8 cellular contexts compared by ENCODE assay signal in genomic region chr4:83034630-83035494, GRCh38. TPM values are rescaled to one million over a fixed set of nuclear protein-coding genes. Genes with fewer than 3 reads are reported as not detected.
DNase-seq lines count a peak whose midpoint lies in the region; ATAC-seq and TF ChIP-seq lines count a peak whose summit lies in the region.

Gene COPS4 (plus strand): TSS chr4:83035183. CDS start chr4:83035225, 42 bp downstream.

- peaks cover 6% of the 10 kb centered on the region for H3K36me3 Mint-ChIP-seq in activated CD4-positive, alpha-beta T cell treated with anti-CD3 and anti-CD28 coated beads, Interleukin-2, amount 10 ng/mL, durations not matched to agents 7 days and 5 days (ENCODE audit: low read depth)

- H3K4me3 ChIP-seq in coronary artery: peak within 1 kb of the TSS; percentile 82

- peak; percentile 98 for ATAC-seq in GM19351 (IDR thresholded peaks at IDR 0.05; ENCODE audit: unreplicated experiment)
- ATAC-seq in HG03521 (IDR thresholded peaks at IDR 0.05; ENCODE audit: unreplicated experiment): peak; percentile 99

- H3K4me1 Mint-ChIP-seq in activated CD4-positive, alpha-beta T cell treated with anti-CD3 and anti-CD28 coated beads, Interleukin-2, amount 10 ng/mL, durations not matched to agents 7 days and 5 days: peaks cover 32% of the 10 kb centered on the region

- peak within 1 kb of the TSS; percentile 83 to 96 for H3K27ac ChIP-seq in coronary artery
- peak within 1 kb of the TSS; percentile 92 for H3K27ac ChIP-seq in layer of hippocampus (ENCODE audit: low read depth, low read length)

- POLR2A ChIA-PET in activated CD4-positive, alpha-beta T cell treated with anti-CD3 and anti-CD28 coated beads, Interleukin-2, amount 10 ng/mL, durations not matched to agents 7 days and 5 days (lab: Charles Lee): interaction anchor here (0.5 to 1.1 kb wide), 7 partner anchors 14 to 185 kb away, joined by 3 to 9 read pairs (median 3); partner anchors contain the start of gene LIN54

- DNase-seq in C1 segment of cervical spinal cord (lab: John Stamatoyannopoulos, UW): peak; percentile 73 to 99 (median 94)
- DNase-seq in NCI-H69 (lab: John Stamatoyannopoulos, UW): peak; percentile 98
- peak; percentile 98 for DNase-seq in activated CD4-positive, alpha-beta T cell treated with anti-CD3 and anti-CD28 coated beads, Interleukin-2, amount 10 ng/mL, durations not matched to agents 7 days and 5 days
- peak; percentile 98 for DNase-seq in coronary artery (ENCODE audit: low spot score)
- peak; percentile 85 to 88 for DNase-seq in stimulated activated CD4-positive, alpha-beta T cell treated with anti-CD3 and anti-CD28 coated beads, Interleukin-1b, Interleukin-23, amount 100 ng/mL, for 4 hours (ENCODE audit: low read depth in 2 of 2)

- H3K27ac Mint-ChIP-seq in activated CD4-positive, alpha-beta T cell treated with anti-CD3 and anti-CD28 coated beads, Interleukin-2, amount 10 ng/mL, durations not matched to agents 7 days and 5 days: peak within 1 kb of the TSS; percentile 95

- peak within 1 kb of the TSS; percentile 93 for H3K4me3 Mint-ChIP-seq in activated CD4-positive, alpha-beta T cell treated with anti-CD3 and anti-CD28 coated beads, Interleukin-2, amount 10 ng/mL, durations not matched to agents 7 days and 5 days

- peaks cover 4% of the 10 kb centered on the region for H3K27me3 Mint-ChIP-seq in activated CD4-positive, alpha-beta T cell treated with anti-CD3 and anti-CD28 coated beads, Interleukin-2, amount 10 ng/mL, durations not matched to agents 7 days and 5 days

- CTCF ChIA-PET in activated CD4-positive, alpha-beta T cell treated with anti-CD3 and anti-CD28 coated beads, Interleukin-2, amount 10 ng/mL, durations not matched to agents 7 days and 5 days (lab: Charles Lee): interaction anchor here (0.5 to 2.0 kb wide), 17 partner anchors 9 to 605 kb away, joined by 3 to 10 read pairs (median 3); partner anchors contain the start of genes COQ2, HNRNPDL, LIN54 and THAP9

- H3K9me3 Mint-ChIP-seq in activated CD4-positive, alpha-beta T cell treated with anti-CD3 and anti-CD28 coated beads, Interleukin-2, amount 10 ng/mL, durations not matched to agents 7 days and 5 days: no peaks in the 10 kb centered on the region

- TF ChIP-seq CTCF in coronary artery (IDR thresholded peaks at IDR 0.05): no peak

- H3K27me3 ChIP-seq in layer of hippocampus (ENCODE audit: control insufficient read depth, insufficient read depth, low read length): no peaks in the 10 kb centered on the region

RNA-seq across cellular contexts. Expression of gene COPS4, which starts in this region (rescaled TPM):
- 10 to 100 TPM; 28.0 to 29.3 TPM for total RNA-seq in activated CD4-positive, alpha-beta T cell treated with anti-CD3 and anti-CD28 coated beads, Interleukin-2, amount 10 ng/mL, durations not matched to agents 7 days and 5 days

Comparison
In these comparisons a context has a peak if more than half of its experiments do, and no peak if none do; other contexts are left out.
1. Peak in every context shown above with its lines: DNase-seq, ATAC-seq, H3K4me3 ChIP-seq and H3K27ac ChIP-seq.